In the genomic region with DNA sequence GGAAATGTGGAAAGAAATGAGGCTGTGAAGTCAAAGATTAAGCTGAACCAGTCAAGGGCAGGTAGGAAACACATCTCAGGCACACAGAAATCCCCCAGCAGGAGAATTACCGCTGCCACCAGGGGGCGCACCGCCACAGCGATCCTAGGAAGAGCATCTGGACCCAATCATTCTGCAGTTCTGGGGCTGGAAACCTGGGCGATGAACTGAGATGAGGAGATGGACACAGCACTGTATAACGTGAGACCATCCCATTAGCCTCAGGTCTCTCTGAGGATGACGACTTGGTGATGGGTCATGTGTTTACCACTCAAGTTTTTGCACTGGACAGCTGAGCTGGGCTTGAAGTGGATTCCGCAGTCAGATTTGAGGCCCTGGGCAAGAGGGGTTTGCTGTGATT, we compare ENCODE assay signal across 9 cellular contexts. TPM values are rescaled to one million over a fixed set of nuclear protein-coding genes. Genes with fewer than 3 reads are reported as not detected.
DNase-seq lines count a peak whose midpoint lies in the region; ATAC-seq and TF ChIP-seq lines count a peak whose summit lies in the region.
"Had no signal": no experiment of that assay in that cellular context is flagged by ENCODE, and none has a peak within 500 bp of the region (broad histone marks: within the 10 kb centered on the region; RNA-seq: fewer than 3 reads in every experiment).

No MANE protein-coding gene starts in this region.

- TF ChIP-seq CTCF in Caco-2 (IDR thresholded peaks at IDR 0.05; ENCODE audit: insufficient read depth in 1 of 2, low read depth in 1 of 2, low read length in 1 of 2, severe bottlenecking in 1 of 2, unreplicated experiment in 1 of 2) (peak; percentile 90 to 95), neural cell (IDR thresholded peaks at IDR 0.05; ENCODE audit: poor library complexity, severe bottlenecking) (peak; percentile 55)
- peak; percentile 88 for TF ChIP-seq CTCF in activated CD8-positive, alpha-beta T cell treated with anti-CD3 and anti-CD28 coated beads for 36 hours (IDR thresholded peaks at IDR 0.05)

- H3K4me3 ChIP-seq in Caco-2 (ENCODE audit: low read depth, low read length) = no peak overlapping the region
- H3K4me3 ChIP-seq in HAP-1 = no peak overlapping the region
- H3K4me3 ChIP-seq in neural cell (ENCODE audit: low read length) = no peak overlapping the region
- H3K4me3 ChIP-seq: SK-N-MC had no signal

- no peaks in the 10 kb centered on the region for H3K36me3 Mint-ChIP-seq in Caco-2 (ENCODE audit: insufficient read depth, unreplicated experiment)
- no peaks in the 10 kb centered on the region for H3K36me3 Mint-ChIP-seq in activated CD8-positive, alpha-beta T cell treated with anti-CD3 and anti-CD28 coated beads for 36 hours (ENCODE audit: low read depth)

- no peaks in the 10 kb centered on the region for H3K79me2 ChIP-seq in neural cell (replicated peaks; ENCODE audit: insufficient read depth, low read length)

- peaks cover 29% of the 10 kb centered on the region for H3K27me3 Mint-ChIP-seq in Caco-2 (ENCODE audit: insufficient read depth, unreplicated experiment)
- peaks cover 35% of the 10 kb centered on the region for H3K27me3 Mint-ChIP-seq in activated CD8-positive, alpha-beta T cell treated with anti-CD3 and anti-CD28 coated beads for 36 hours

- POLR2A ChIA-PET in Caco-2 (lab: Charles Lee) = no interaction called here
- POLR2A ChIA-PET in activated CD8-positive, alpha-beta T cell treated with anti-CD3 and anti-CD28 coated beads for 36 hours (lab: Charles Lee) = no interaction called here

- no peaks in the 10 kb centered on the region for H3F3A ChIP-seq in neural cell (ENCODE audit: insufficient read depth, low read length, poor library complexity, severe bottlenecking)

- H3K27ac ChIP-seq in neural cell (ENCODE audit: low read length) = no peak overlapping the region

- H3K4me1 ChIP-seq in Caco-2 = no peaks in the 10 kb centered on the region
- H3K4me1 ChIP-seq in HAP-1 = no peaks in the 10 kb centered on the region

- no peaks in the 10 kb centered on the region for H3K9me3 Mint-ChIP-seq in Caco-2 (ENCODE audit: unreplicated experiment)
- no peaks in the 10 kb centered on the region for H3K9me3 Mint-ChIP-seq in activated CD8-positive, alpha-beta T cell treated with anti-CD3 and anti-CD28 coated beads for 36 hours

- DNase-seq in Caco-2 = peak; percentile 70 to 86
- peak; percentile 20 to 81 for DNase-seq in HAP-1 (ENCODE audit: low spot score in 2 of 2)
- DNase-seq in NCI-H524 treated with DMSO at 0.1 percent for 48 hours (lab: John Stamatoyannopoulos, UW) = peak; percentile 20
- DNase-seq in activated CD8-positive, alpha-beta T cell treated with anti-CD3 and anti-CD28 coated beads for 36 hours = peak; percentile 77
- DNase-seq in fibroblast of gingiva (ENCODE audit: low read depth) = peak; percentile 44
- peak; percentile 11 for DNase-seq in stromal cell of bone marrow (ENCODE audit: low read depth)

- no peak for ATAC-seq in activated CD8-positive, alpha-beta T cell treated with anti-CD3 and anti-CD28 coated beads for 36 hours
- no peak for ATAC-seq in GM18870 (IDR thresholded peaks at IDR 0.05; ENCODE audit: unreplicated experiment)

- no peaks in the 10 kb centered on the region for H4K20me1 ChIP-seq in neural cell (ENCODE audit: insufficient read depth)

- H3K9me2 ChIP-seq in neural cell (ENCODE audit: insufficient read depth, low read length) = no peaks in the 10 kb centered on the region

- H3K27ac Mint-ChIP-seq in Caco-2 (ENCODE audit: unreplicated experiment) = no peak overlapping the region
- H3K27ac Mint-ChIP-seq in activated CD8-positive, alpha-beta T cell treated with anti-CD3 and anti-CD28 coated beads for 36 hours = no peak overlapping the region

- no peak for TF ChIP-seq EP300 in neural cell (conservative IDR thresholded peaks at IDR 0.05; ENCODE audit: poor library complexity, severe bottlenecking)

- in situ Hi-C loops in HAP-1 (cut with MboI; ENCODE audit: low sequenced_read_pairs) = loop anchor here (25.0 kb wide), 3 partner anchors 106 to 456 kb away; a partner anchor contains a TSS

- H3K36me3 ChIP-seq in Caco-2 (ENCODE audit: control insufficient read depth, insufficient read depth, low read length) (no peaks in the 10 kb centered on the region), HAP-1 (replicated peaks) (no peaks in the 10 kb centered on the region), neural cell (ENCODE audit: insufficient read depth, low read length) (no peaks in the 10 kb centered on the region)

- BruUV-seq in Caco-2 (replicated peaks; lab: Mats Ljungman, UMichigan) = no TSS peak

- CTCF ChIA-PET in Caco-2 (lab: Charles Lee) = interaction anchor here (1.6 to 2.5 kb wide), 2 partner anchors 378 to 573 kb away, joined by 3 to 22 read pairs; no protein-coding TSS in a partner anchor
- CTCF ChIA-PET in activated CD8-positive, alpha-beta T cell treated with anti-CD3 and anti-CD28 coated beads for 36 hours (lab: Charles Lee) = interaction anchor here (0.7 to 4.1 kb wide), 18 partner anchors 8 to 457 kb away, joined by 3 to 45 read pairs (median 4); no protein-coding TSS in a partner anchor

- no peaks in the 10 kb centered on the region for H3K4me1 Mint-ChIP-seq in Caco-2 (ENCODE audit: low read depth, unreplicated experiment)
- no peaks in the 10 kb centered on the region for H3K4me1 Mint-ChIP-seq in activated CD8-positive, alpha-beta T cell treated with anti-CD3 and anti-CD28 coated beads for 36 hours (ENCODE audit: low read depth)

- no peak overlapping the region for H3K4me2 ChIP-seq in neural cell (ENCODE audit: low read length)

- no peak overlapping the region for H2AFZ ChIP-seq in neural cell (ENCODE audit: low read depth, low read length)

- no peak overlapping the region for H3K4me3 Mint-ChIP-seq in Caco-2 (ENCODE audit: unreplicated experiment)
- H3K4me3 Mint-ChIP-seq in activated CD8-positive, alpha-beta T cell treated with anti-CD3 and anti-CD28 coated beads for 36 hours = no peak overlapping the region

- no peak overlapping the region for H3K9ac ChIP-seq in neural cell (ENCODE audit: low read length)

- intact Hi-C loops in Caco-2 (cut with micrococcal nuclease; ENCODE audit: unreplicated experiment) = loop anchor here (1.0 to 2.0 kb wide), 3 partner anchors 301 to 456 kb away; no protein-coding TSS in a partner anchor
- intact Hi-C loops in activated CD8-positive, alpha-beta T cell treated with anti-CD3 and anti-CD28 coated beads for 36 hours (cut with micrococcal nuclease) = loop anchor here (5.0 to 10.0 kb wide), 2 partner anchors 379 to 456 kb away; no protein-coding TSS in a partner anchor

- peak; percentile 52 for TF ChIP-seq RAD21 in neural cell (conservative IDR thresholded peaks at IDR 0.05)

- 0 out of 2 replicates have a peak, but pooled peaks cover 7% of the 10 kb centered on the region for H3K9me3 ChIP-seq in Caco-2
- no peaks in the 10 kb centered on the region for H3K9me3 ChIP-seq in HAP-1
- H3K9me3 ChIP-seq in neural cell (ENCODE audit: low read length) = peaks cover 3% of the 10 kb centered on the region

- H3K27me3 ChIP-seq in Caco-2 (replicated peaks; ENCODE audit: control insufficient read depth, insufficient read depth, low read length) (no peaks in the 10 kb centered on the region), HAP-1 (ENCODE audit: low read depth) (peaks cover 2% of the 10 kb centered on the region; the same call in 1 of the 2 replicates), neural cell (ENCODE audit: insufficient read depth, low read depth, low read length) (no peaks in the 10 kb centered on the region)

TF ChIP-seq in neural cell, 6 proteins besides CTCF, POLR2A, EP300 and RAD21:
- no peak for TF ChIP-seq EZH2 (IDR thresholded peaks at IDR 0.05; ENCODE audit: borderline replicate concordance, insufficient read depth, low read length, poor library complexity, severe bottlenecking)
- TF ChIP-seq SMC3 (conservative IDR thresholded peaks at IDR 0.05; ENCODE audit: poor library complexity) = peak; percentile 62
TF ChIP-seq in neural cell: peak in this region for 1.

RNA-seq across cellular contexts. Expression of a gene that starts 6.4 kb away (rescaled TPM):
- total RNA-seq in Caco-2 (2022) = 0.14 and 0.21 TPM in 2 replicates
- total RNA-seq in activated CD8-positive, alpha-beta T cell treated with anti-CD3 and anti-CD28 coated beads for 36 hours = not detected
- polyA plus RNA-seq in neural cell = 6.5 and 7.4 TPM in 2 replicates
- 12.2 and 12.4 TPM in 2 replicates for polyA minus RNA-seq in neural cell

Comparison
In these comparisons a context has a peak if more than half of its experiments do, and no peak if none do; other contexts are left out.
1. DNase-seq: peak in every context shown above with its lines; median percentile 78 in Caco-2; 77 in activated CD8-positive, alpha-beta T cell treated with anti-CD3 and anti-CD28 coated beads for 36 hours; 50 in HAP-1; 44 in fibroblast of gingiva; 20 in NCI-H524 treated with DMSO at 0.1 percent for 48 hours; 11 in stromal cell of bone marrow.